16 cellular contexts compared by ENCODE assay signal in the genomic region with DNA sequence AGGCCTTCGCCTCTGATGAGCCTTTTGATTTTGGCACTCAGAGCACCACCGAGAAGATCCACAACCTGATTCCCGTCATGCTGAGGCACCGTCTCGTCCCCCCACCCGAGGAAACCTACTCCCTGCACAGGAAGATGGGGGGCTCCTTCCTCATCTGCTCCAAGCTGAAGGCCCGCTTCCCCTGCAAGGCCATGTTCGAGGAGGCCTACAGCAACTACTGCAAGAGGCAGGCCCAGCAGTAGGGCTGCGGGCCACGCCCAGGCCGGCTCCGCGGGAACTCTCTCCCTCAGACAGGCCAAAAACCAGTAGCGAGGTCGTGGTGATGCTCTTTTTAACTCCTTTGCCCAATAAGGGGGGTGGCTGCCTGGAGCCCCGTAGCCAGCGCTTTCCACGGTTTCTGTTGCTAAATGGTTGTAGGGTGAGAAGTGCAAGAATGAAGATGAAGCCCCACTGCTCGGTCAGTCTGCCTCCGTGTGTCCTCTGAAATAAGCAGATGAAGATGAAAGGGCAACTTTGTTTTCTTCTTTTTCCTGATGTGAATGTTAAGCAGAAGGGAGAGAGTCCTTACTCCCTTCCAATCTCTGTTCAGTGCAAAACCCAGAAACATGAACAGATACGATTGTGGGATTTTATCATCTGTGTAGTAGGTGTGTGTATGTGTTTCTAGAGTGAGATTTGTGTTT. TPM values are rescaled to one million over a fixed set of nuclear protein-coding genes. Genes with fewer than 3 reads are reported as not detected.
DNase-seq lines count a peak whose midpoint lies in the region; ATAC-seq and TF ChIP-seq lines count a peak whose summit lies in the region.
"Had no signal": no experiment of that assay in that cellular context is flagged by ENCODE, and none has a peak within 500 bp of the region (broad histone marks: within the 10 kb centered on the region; RNA-seq: fewer than 3 reads in every experiment).

No MANE protein-coding gene starts in this region.

- H3K27ac ChIP-seq in colonic mucosa: peak overlapping the region; percentile 87
- no peak overlapping the region for H3K27ac ChIP-seq in neuronal stem cell (replicated peaks; ENCODE audit: low read length)
- H3K27ac ChIP-seq in urinary bladder (ENCODE audit: low read depth): peak overlapping the region; percentile 23
- H3K27ac ChIP-seq in osteoblast (ENCODE audit: low read depth, low read length): no peak overlapping the region
- H3K27ac ChIP-seq: thyroid gland had no signal

- peaks cover 16% of the 10 kb centered on the region for H3K4me1 ChIP-seq in colonic mucosa
- H3K4me1 ChIP-seq in neuronal stem cell (ENCODE audit: control insufficient read depth in 2 of 2, insufficient read depth in 1 of 2, low read depth in 1 of 2, low read length in 2 of 2): no peaks in the 10 kb centered on the region
- peaks cover 3% of the 10 kb centered on the region for H3K4me1 ChIP-seq in urinary bladder (ENCODE audit: insufficient read depth)
- no peaks in the 10 kb centered on the region for H3K4me1 ChIP-seq in osteoblast (ENCODE audit: insufficient read depth, low read length)

- no peaks in the 10 kb centered on the region for H4K20me1 ChIP-seq in osteoblast (ENCODE audit: insufficient read depth, low read length)

- ATAC-seq in Right ventricle myocardium inferior: no peak
- ATAC-seq in HG02970 (IDR thresholded peaks at IDR 0.05; ENCODE audit: low FRiP score, unreplicated experiment): no peak
- ATAC-seq in GM18909 (IDR thresholded peaks at IDR 0.05; ENCODE audit: poor library complexity, unreplicated experiment): no peak
- ATAC-seq: left lobe of liver, Panc1 had no signal

- WGBS in neuronal stem cell (ENCODE audit: extremely low coverage in 2 of 2, insufficient read length in 2 of 2, insufficient replicate concordance in 1 of 2), 2 donors: no CpG with 5 or more reads among the region's 21 CpGs
- 80% methylated on average over 21 of the region's 21 CpGs for WGBS in urinary bladder

- H3K23ac ChIP-seq in neuronal stem cell (ENCODE audit: low read depth, low read length, poor library complexity): peak overlapping the region; percentile 86

- peak; percentile 53 for DNase-seq in Right ventricle myocardium inferior (ENCODE audit: missing footprints)
- no peak for DNase-seq in cardiac septum (ENCODE audit: low spot score)
- DNase-seq in colonic mucosa: no peak
- no peak for DNase-seq in neuronal stem cell (ENCODE audit: low spot score)
- DNase-seq in osteoblast (ENCODE audit: insufficient read length, low spot score, missing footprints): no peak
- DNase-seq: activated gamma-delta T cell treated with Interleukin-2 at 50 U/mL for 16 hours; CD8-positive, alpha-beta memory T cell; HCEC 1CT; NCI-H1930; NCI-H69; thyroid gland had no signal

- TF ChIP-seq CTCF in colonic mucosa (IDR thresholded peaks at IDR 0.05): no peak
- TF ChIP-seq CTCF in osteoblast (IDR thresholded peaks at IDR 0.05; ENCODE audit: extremely low read depth, low read depth, low read length): no peak

- peak overlapping the region; percentile 20 to 71 for H3K9ac ChIP-seq in colonic mucosa (ENCODE audit: low read depth in 2 of 2, low read length in 2 of 2)
- no peak overlapping the region for H3K9ac ChIP-seq in neuronal stem cell (ENCODE audit: low read depth, low read length, poor library complexity)

- H2BK15ac ChIP-seq in neuronal stem cell (ENCODE audit: low read length): no peak overlapping the region

- no peak overlapping the region for H2BK120ac ChIP-seq in neuronal stem cell (ENCODE audit: low read depth, low read length)

- H3K14ac ChIP-seq in neuronal stem cell (ENCODE audit: low read length): no peak overlapping the region

- H3K27me3 ChIP-seq in colonic mucosa (no peaks in the 10 kb centered on the region), neuronal stem cell (ENCODE audit: control insufficient read depth in 3 of 3, insufficient read depth in 3 of 3, low read depth in 1 of 3, low read length in 3 of 3) (no peaks in the 10 kb centered on the region), osteoblast (ENCODE audit: insufficient read depth, low read length) (no peaks in the 10 kb centered on the region)
- H3K27me3 ChIP-seq: thyroid gland had no signal

- H3K18ac ChIP-seq in neuronal stem cell (ENCODE audit: low read length): peak overlapping the region; percentile 21

- no peak overlapping the region for H4K8ac ChIP-seq in neuronal stem cell (ENCODE audit: low read depth, low read length)

- H2BK5ac ChIP-seq in neuronal stem cell (ENCODE audit: low read length): no peak overlapping the region

- H3K79me2 ChIP-seq in osteoblast (ENCODE audit: insufficient read depth, low read length): no peaks in the 10 kb centered on the region

- H3K9me3 ChIP-seq in colonic mucosa (no peaks in the 10 kb centered on the region), neuronal stem cell (replicated peaks in 1 of 2; ENCODE audit: control insufficient read depth in 2 of 2, insufficient read depth in 1 of 2, low read depth in 1 of 2, low read length in 2 of 2) (peaks cover 0 to 2% of the 10 kb centered on the region in 2 donors), osteoblast (ENCODE audit: low read depth, low read length) (no peaks in the 10 kb centered on the region)
- H3K9me3 ChIP-seq: thyroid gland had no signal

- H2AK5ac ChIP-seq in neuronal stem cell (ENCODE audit: low read depth, low read length): no peak overlapping the region

- intact Hi-C loops in Right ventricle myocardium inferior (cut with DNase I) (no loop called here), cardiac septum (cut with DNase I) (no loop called here), colonic mucosa (cut with DNase I) (loop anchor here (5.0 kb wide), 1 partner anchor 39 kb away; no protein-coding TSS in a partner anchor)

- H2BK12ac ChIP-seq in neuronal stem cell (ENCODE audit: low read length): no peak overlapping the region

- H2AFZ ChIP-seq in neuronal stem cell (ENCODE audit: low read length): no peak overlapping the region
- H2AFZ ChIP-seq in osteoblast (ENCODE audit: low read length): no peak overlapping the region

- H3K4me2 ChIP-seq in neuronal stem cell (ENCODE audit: insufficient read depth, low read length, poor library complexity, severe bottlenecking) (no peak overlapping the region), osteoblast (ENCODE audit: insufficient read depth, low read length) (no peak overlapping the region)

- no peak overlapping the region for H4K91ac ChIP-seq in neuronal stem cell (ENCODE audit: low read depth, low read length, poor library complexity)

- H3K4me3 ChIP-seq in colonic mucosa (no peak overlapping the region), neuronal stem cell (ENCODE audit: low read length in 2 of 2) (no peak overlapping the region), urinary bladder (ENCODE audit: low read depth, low read length) (no peak overlapping the region), osteoblast (ENCODE audit: insufficient read depth, low read length) (no peak overlapping the region)
- H3K4me3 ChIP-seq: thyroid gland had no signal

- no peak overlapping the region for H3K4ac ChIP-seq in neuronal stem cell (ENCODE audit: low read length)

- no peaks in the 10 kb centered on the region for H3K79me1 ChIP-seq in neuronal stem cell (ENCODE audit: low read depth, low read length)

- peaks cover 7% of the 10 kb centered on the region for H3K36me3 ChIP-seq in colonic mucosa
- peaks cover 0 to 33% of the 10 kb centered on the region in 2 donors for H3K36me3 ChIP-seq in neuronal stem cell (replicated peaks in 1 of 2; ENCODE audit: control insufficient read depth in 2 of 2, insufficient read depth in 2 of 2, low read length in 2 of 2)
- peaks cover 6% of the 10 kb centered on the region for H3K36me3 ChIP-seq in urinary bladder (ENCODE audit: insufficient read depth)
- no peaks in the 10 kb centered on the region for H3K36me3 ChIP-seq in osteoblast (ENCODE audit: insufficient read depth, low read length)

RNA-seq across cellular contexts. Expression of gene COQ8A, which starts 46.5 kb away (rescaled TPM):
- total RNA-seq in Right ventricle myocardium inferior (412 TPM), cardiac septum (168 TPM), colonic mucosa (10 to 100 TPM; 56.3 to 58.1 TPM), urinary bladder (17.8 TPM), osteoblast (14.1 and 16.2 TPM in 2 replicates)
- 9.2 TPM for polyA plus RNA-seq in neuronal stem cell (2013, experiment 1 of 2)
- 8.8 TPM for polyA plus RNA-seq in neuronal stem cell (2013, experiment 2 of 2)
- 113 TPM for polyA plus RNA-seq in urinary bladder

Comparison
In these comparisons a context has a peak if more than half of its experiments do, and no peak if none do; other contexts are left out.
1. H3K27ac ChIP-seq: peak in colonic mucosa (single experiment) and urinary bladder (single experiment); none in neuronal stem cell (single experiment) and osteoblast (single experiment).